8 cellular contexts compared by ENCODE assay signal in the genomic region with DNA sequence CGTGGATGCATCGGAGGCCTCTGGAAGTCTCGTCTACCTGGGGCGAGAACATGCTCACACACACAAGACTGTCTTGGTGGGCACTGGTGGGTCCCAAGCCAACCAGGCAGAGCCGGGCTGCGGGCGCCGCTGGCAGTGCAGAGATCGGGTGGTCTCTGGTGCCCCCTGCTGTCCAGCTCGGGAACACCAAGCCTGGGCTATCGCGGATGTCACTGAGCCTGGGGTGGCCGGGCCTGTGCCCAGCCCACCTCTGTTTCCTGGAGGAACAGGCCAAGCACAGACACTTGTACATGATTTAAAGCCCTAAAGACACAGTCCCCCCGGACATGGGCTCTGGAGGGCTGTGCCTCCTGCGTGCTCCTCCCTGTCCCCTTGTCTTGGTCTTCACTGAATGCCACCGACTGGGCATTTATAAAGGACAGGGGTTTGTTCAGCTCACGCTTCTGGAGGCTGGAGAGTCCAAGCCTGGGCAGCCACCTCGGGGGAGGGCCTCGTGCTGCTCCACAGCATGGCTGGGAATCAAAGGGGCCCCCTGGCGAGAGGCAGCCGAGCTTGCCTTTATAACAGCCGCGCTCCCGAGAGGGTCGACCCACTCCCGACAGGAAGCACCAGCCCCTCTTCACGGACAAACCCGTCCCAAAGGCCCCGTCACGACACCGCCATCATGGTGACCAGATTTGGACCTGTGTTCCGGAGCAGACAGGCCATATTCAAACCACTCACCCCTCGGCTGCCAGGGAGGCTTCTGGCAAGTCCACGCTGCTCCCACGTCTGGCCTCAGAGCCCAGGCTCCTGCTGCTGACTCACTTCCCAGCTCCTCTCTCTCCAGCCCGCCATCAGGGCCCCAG. TPM values are rescaled to one million over a fixed set of nuclear protein-coding genes. Genes with fewer than 3 reads are reported as not detected.
DNase-seq lines count a peak whose midpoint lies in the region; ATAC-seq, FAIRE-seq and TF ChIP-seq lines count a peak whose summit lies in the region.

No MANE protein-coding gene starts in this region.

- POLR2A ChIA-PET in CD8-positive, alpha-beta memory T cell (lab: Charles Lee): no interaction called here

- H3K9me3 Mint-ChIP-seq in CD8-positive, alpha-beta memory T cell: no peaks in the 10 kb centered on the region

- peak; percentile 69 to 82 (median 73) for DNase-seq in CD8-positive, alpha-beta memory T cell
- DNase-seq in H54 (ENCODE audit: insufficient read length, low spot score) (peak; percentile 86), NCI-H2196 (lab: John Stamatoyannopoulos, UW; ENCODE audit: unreplicated experiment) (peak; percentile 60), cerebellum (ENCODE audit: low spot score) (peak; percentile 85), left lung (peak; percentile 63 to 93)
- DNase-seq in activated CD4-positive, alpha-beta T cell treated with anti-CD3 and anti-CD28 coated beads for 48 hours: peak; percentile 86
- peak; percentile 47 to 87 (median 66) for DNase-seq in stimulated activated CD4-positive, alpha-beta T cell treated with anti-CD3 and anti-CD28 coated beads, TNF-alpha, amount 100 ng/mL, for 1 hour (ENCODE audit: low read depth in 3 of 3, low spot score in 1 of 3)

- H3K36me3 ChIP-seq in CD8-positive, alpha-beta memory T cell (ENCODE audit: insufficient read depth, low read length): no peaks in the 10 kb centered on the region
- no peaks in the 10 kb centered on the region for H3K36me3 ChIP-seq in left lung

- peaks cover 5% of the 10 kb centered on the region for H3K4me1 ChIP-seq in CD8-positive, alpha-beta memory T cell (ENCODE audit: insufficient read depth, low read length)
- H3K4me1 ChIP-seq in left lung: no peaks in the 10 kb centered on the region

- ATAC-seq in left lung (peak; percentile 95), HG03159 (IDR thresholded peaks at IDR 0.05; ENCODE audit: unreplicated experiment) (no peak)

- intact Hi-C loops in left lung (cut with DNase I): loop anchor here in 1 of 2 donors (5.0 kb wide), 1 partner anchor 82 kb away; no protein-coding TSS in a partner anchor

- H3K27ac ChIP-seq in CD8-positive, alpha-beta memory T cell (ENCODE audit: low read depth, low read length): no peak overlapping the region
- H3K27ac ChIP-seq in left lung: no peak overlapping the region

- no peaks in the 10 kb centered on the region for H3K36me3 Mint-ChIP-seq in CD8-positive, alpha-beta memory T cell

- FAIRE-seq in H54 (lab: Jason Lieb, UNC): no peak

- no peak overlapping the region for H3K4me3 Mint-ChIP-seq in CD8-positive, alpha-beta memory T cell

- peaks cover 0 to 7% of the 10 kb centered on the region in 2 donors for H3K27me3 Mint-ChIP-seq in CD8-positive, alpha-beta memory T cell

- TF ChIP-seq CTCF in left lung (IDR thresholded peaks at IDR 0.05): peak; percentile 93 to 95

- H3K4me1 Mint-ChIP-seq in CD8-positive, alpha-beta memory T cell: no peaks in the 10 kb centered on the region

- H3K9me3 ChIP-seq in CD8-positive, alpha-beta memory T cell (ENCODE audit: low read length): no peaks in the 10 kb centered on the region
- H3K9me3 ChIP-seq in left lung: no peaks in the 10 kb centered on the region

- no peak overlapping the region for H3K4me3 ChIP-seq in CD8-positive, alpha-beta memory T cell (ENCODE audit: low read length)
- H3K4me3 ChIP-seq in left lung: no peak overlapping the region

- no peak for TF ChIP-seq POLR2A in H54 (IDR thresholded peaks at IDR 0.05; ENCODE audit: low read depth, low read length)

- H3K27ac Mint-ChIP-seq in CD8-positive, alpha-beta memory T cell: no peak overlapping the region

- CTCF ChIA-PET in CD8-positive, alpha-beta memory T cell (lab: Charles Lee): interaction anchor here (0.7 to 7.1 kb wide), 14 partner anchors 11 to 198 kb away, joined by 3 to 96 read pairs (median 3); a partner anchor contains a TSS

- H3K27me3 ChIP-seq in CD8-positive, alpha-beta memory T cell (ENCODE audit: insufficient read depth, low read length, poor library complexity, severe bottlenecking): no peaks in the 10 kb centered on the region
- H3K27me3 ChIP-seq in left lung: peaks cover 0 to 64% of the 10 kb centered on the region in 2 donors

RNA-seq across cellular contexts. Expression of a gene that starts 3.6 kb away (rescaled TPM):
- total RNA-seq in CD8-positive, alpha-beta memory T cell: not detected
- not detected for polyA plus RNA-seq in CD8-positive, alpha-beta memory T cell
- total RNA-seq in cerebellum: 1.4 TPM
- not detected for total RNA-seq in left lung

RNA-seq across cellular contexts. Expression of a gene that starts 7.9 kb away (rescaled TPM):
- 100 to 1,000 TPM; 186 to 189 TPM for total RNA-seq in CD8-positive, alpha-beta memory T cell
- polyA plus RNA-seq in CD8-positive, alpha-beta memory T cell: 331 TPM
- 61.8 TPM for total RNA-seq in cerebellum
- total RNA-seq in left lung: 100 to 1,000 TPM; 108 to 146 TPM
